ENCODE assay signal across 1 cellular context in genomic region chr11:89893245-89893644, GRCh38. TPM values are rescaled to one million over a fixed set of nuclear protein-coding genes. Genes with fewer than 3 reads are reported as not detected.
"Had no signal": no experiment of that assay in that cellular context is flagged by ENCODE, and none has a peak within 500 bp of the region (broad histone marks: within the 10 kb centered on the region; RNA-seq: fewer than 3 reads in every experiment).

No MANE protein-coding gene starts in this region.

RNA-seq across cellular contexts. Expression of gene TRIM64B, which starts 15.0 kb away (rescaled TPM):
- total RNA-seq: GM12878 had no signal
- polyA plus RNA-seq: GM12878 had no signal

RNA-seq across cellular contexts. Expression of gene TRIM49D1, which starts 28.8 kb away (rescaled TPM):
- total RNA-seq: GM12878 had no signal
- polyA plus RNA-seq: GM12878 had no signal

RNA-seq across cellular contexts. Expression of gene TRIM49D2, which starts 30.6 kb away (rescaled TPM):
- total RNA-seq: GM12878 had no signal
- polyA plus RNA-seq: GM12878 had no signal
